ENCODE assay signal across 12 cellular contexts in genomic region chrX:65686246-65686645, GRCh38. TPM values are rescaled to one million over a fixed set of nuclear protein-coding genes. Genes with fewer than 3 reads are reported as not detected.
DNase-seq lines count a peak whose midpoint lies in the region; ATAC-seq and TF ChIP-seq lines count a peak whose summit lies in the region.
"Had no signal": no experiment of that assay in that cellular context is flagged by ENCODE, and none has a peak within 500 bp of the region (broad histone marks: within the 10 kb centered on the region; RNA-seq: fewer than 3 reads in every experiment).

No MANE protein-coding gene starts in this region.

- no peaks in the 10 kb centered on the region for H3K9me3 ChIP-seq in SU-DHL-6 (ENCODE audit: insufficient read depth, low read length)
- H3K9me3 ChIP-seq in esophagus muscularis mucosa: no peaks in the 10 kb centered on the region
- H3K9me3 ChIP-seq: heart right ventricle, ovary had no signal

- peak overlapping the region; percentile 13 for H3K4me2 ChIP-seq in SU-DHL-6 (ENCODE audit: low read depth, low read length, poor library complexity, severe bottlenecking)

- H3K79me2 ChIP-seq in SU-DHL-6 (ENCODE audit: insufficient read depth, low read length): peaks cover 94% of the 10 kb centered on the region

- no peaks in the 10 kb centered on the region for H4K20me1 ChIP-seq in SU-DHL-6 (ENCODE audit: low read depth, low read length)

- no peaks in the 10 kb centered on the region for H3K9me2 ChIP-seq in SU-DHL-6 (replicated peaks; ENCODE audit: insufficient read depth, low read length)

- no peak for DNase-seq in activated T-cell treated with anti-CD3 and anti-CD28 coated beads, Interleukin-2, amount 50 U/mL, for 72 hours
- no peak for DNase-seq in activated T-cell treated with anti-CD3 and anti-CD28 coated beads, Interleukin-2, amount 50 U/mL, for 48 hours
- DNase-seq in esophagus muscularis mucosa (ENCODE audit: extremely low spot score) (no peak), NCI-H2107 treated with DMSO at 0.1 percent for 48 hours (lab: John Stamatoyannopoulos, UW; ENCODE audit: unreplicated experiment) (no peak)
- no peak for DNase-seq in stimulated activated naive CD8-positive, alpha-beta T cell treated with anti-CD3 and anti-CD28 coated beads, Interleukin-15, amount 100 ng/mL, for 72 hours
- no peak for DNase-seq in stimulated activated CD4-positive, alpha-beta T cell treated with anti-CD3 and anti-CD28 coated beads, Interleukin-15, amount 100 ng/mL, for 24 hours
- DNase-seq: heart right ventricle; left ventricle myocardium superior; ovary; stimulated activated CD8-positive, alpha-beta memory T cell treated with anti-CD3 and anti-CD28 coated beads, Interleukin-4, amount 100 ng/mL, for 48 hours had no signal

- H3K36me3 Mint-ChIP-seq in activated T-cell treated with anti-CD3 and anti-CD28 coated beads, Interleukin-2, amount 50 U/mL, for 72 hours (ENCODE audit: insufficient read depth in 2 of 2): peaks cover 7 to 12% of the 10 kb centered on the region in 2 donors

- ATAC-seq in activated T-cell treated with anti-CD3 and anti-CD28 coated beads, Interleukin-2, amount 50 U/mL, for 72 hours (replicated peaks in 1 of 2): no peak
- ATAC-seq in stimulated activated naive CD8-positive, alpha-beta T cell treated with anti-CD3 and anti-CD28 coated beads, Interleukin-15, amount 100 ng/mL, for 72 hours: no peak
- no peak for ATAC-seq in HG03460 (IDR thresholded peaks at IDR 0.05; ENCODE audit: unreplicated experiment)
- ATAC-seq: left ventricle myocardium superior had no signal

- no peaks in the 10 kb centered on the region for H3K27me3 ChIP-seq in SU-DHL-6 (ENCODE audit: low read length)
- H3K27me3 ChIP-seq in esophagus muscularis mucosa: no peaks in the 10 kb centered on the region
- H3K27me3 ChIP-seq: ovary had no signal

- no peak for TF ChIP-seq EP300 in esophagus muscularis mucosa (IDR thresholded peaks at IDR 0.05)

- no peaks in the 10 kb centered on the region for H3K27me3 Mint-ChIP-seq in activated T-cell treated with anti-CD3 and anti-CD28 coated beads, Interleukin-2, amount 50 U/mL, for 72 hours (ENCODE audit: low read depth)
- no peaks in the 10 kb centered on the region for H3K27me3 Mint-ChIP-seq in stimulated activated naive CD8-positive, alpha-beta T cell treated with anti-CD3 and anti-CD28 coated beads, Interleukin-15, amount 100 ng/mL, for 72 hours

- peak overlapping the region; percentile 90 for H3K27ac Mint-ChIP-seq in activated T-cell treated with anti-CD3 and anti-CD28 coated beads, Interleukin-2, amount 50 U/mL, for 72 hours
- H3K27ac Mint-ChIP-seq in stimulated activated naive CD8-positive, alpha-beta T cell treated with anti-CD3 and anti-CD28 coated beads, Interleukin-15, amount 100 ng/mL, for 72 hours: no peak overlapping the region

- TF ChIP-seq CTCF in SU-DHL-6 (IDR thresholded peaks at IDR 0.05; ENCODE audit: insufficient read depth, low read length, poor library complexity, severe bottlenecking) (no peak), esophagus muscularis mucosa (IDR thresholded peaks at IDR 0.05) (no peak)

- peaks cover 89% of the 10 kb centered on the region for H3K4me1 Mint-ChIP-seq in activated T-cell treated with anti-CD3 and anti-CD28 coated beads, Interleukin-2, amount 50 U/mL, for 72 hours (ENCODE audit: low read depth)
- peaks cover 87% of the 10 kb centered on the region for H3K4me1 Mint-ChIP-seq in stimulated activated naive CD8-positive, alpha-beta T cell treated with anti-CD3 and anti-CD28 coated beads, Interleukin-15, amount 100 ng/mL, for 72 hours

- no peaks in the 10 kb centered on the region for H3F3A ChIP-seq in SU-DHL-6 (ENCODE audit: insufficient read depth)

- no peak overlapping the region for H2AFZ ChIP-seq in SU-DHL-6 (ENCODE audit: low read depth, low read length, severe bottlenecking)

- intact Hi-C loops in esophagus muscularis mucosa (cut with DNase I): no loop called here

- peaks cover 68 to 100% (median 94%) of the 10 kb centered on the region in 4 donors for H3K4me1 ChIP-seq in esophagus muscularis mucosa

- peak overlapping the region; percentile 32; the same call in 1 of the 2 replicates for H3K27ac ChIP-seq in SU-DHL-6 (ENCODE audit: low read depth, low read length)
- H3K27ac ChIP-seq in esophagus muscularis mucosa (replicated peaks in 1 of 4): peak overlapping the region in 3 of 4 donors; percentile 32 to 68 (median 58)
- H3K27ac ChIP-seq: ovary had no signal

- TF ChIP-seq POLR2A in esophagus muscularis mucosa (IDR thresholded peaks at IDR 0.05; ENCODE audit: low read depth): no peak

- H3K9me3 Mint-ChIP-seq in activated T-cell treated with anti-CD3 and anti-CD28 coated beads, Interleukin-2, amount 50 U/mL, for 72 hours: peaks cover 0 to 2% of the 10 kb centered on the region in 2 donors
- H3K9me3 Mint-ChIP-seq in stimulated activated naive CD8-positive, alpha-beta T cell treated with anti-CD3 and anti-CD28 coated beads, Interleukin-15, amount 100 ng/mL, for 72 hours: no peaks in the 10 kb centered on the region

- peak overlapping the region; percentile 24 to 75 for H3K4me3 Mint-ChIP-seq in activated T-cell treated with anti-CD3 and anti-CD28 coated beads, Interleukin-2, amount 50 U/mL, for 72 hours
- H3K4me3 Mint-ChIP-seq in stimulated activated naive CD8-positive, alpha-beta T cell treated with anti-CD3 and anti-CD28 coated beads, Interleukin-15, amount 100 ng/mL, for 72 hours: peak overlapping the region; percentile 41 to 49

- no peak overlapping the region for H3K9ac ChIP-seq in SU-DHL-6 (ENCODE audit: low read length)

- H3K36me3 ChIP-seq in SU-DHL-6 (ENCODE audit: low read length) (no peaks in the 10 kb centered on the region), esophagus muscularis mucosa (no peaks in the 10 kb centered on the region)
- H3K36me3 ChIP-seq: ovary had no signal

- H3K4me3 ChIP-seq in SU-DHL-6 (ENCODE audit: insufficient read depth, low read length, poor library complexity, severe bottlenecking): no peak overlapping the region
- no peak overlapping the region for H3K4me3 ChIP-seq in esophagus muscularis mucosa
- H3K4me3 ChIP-seq: heart right ventricle, ovary had no signal

RNA-seq across cellular contexts. Expression of gene MSN, which starts 18.8 kb away (rescaled TPM):
- 100 to 1,000 TPM; 281 to 298 TPM for total RNA-seq in activated T-cell treated with anti-CD3 and anti-CD28 coated beads, Interleukin-2, amount 50 U/mL, for 72 hours
- total RNA-seq in esophagus muscularis mucosa: 100 to 1,000 TPM; 206 to 311 (median 290) TPM
